ENCODE assay signal across 1 cellular context in the genomic region with DNA sequence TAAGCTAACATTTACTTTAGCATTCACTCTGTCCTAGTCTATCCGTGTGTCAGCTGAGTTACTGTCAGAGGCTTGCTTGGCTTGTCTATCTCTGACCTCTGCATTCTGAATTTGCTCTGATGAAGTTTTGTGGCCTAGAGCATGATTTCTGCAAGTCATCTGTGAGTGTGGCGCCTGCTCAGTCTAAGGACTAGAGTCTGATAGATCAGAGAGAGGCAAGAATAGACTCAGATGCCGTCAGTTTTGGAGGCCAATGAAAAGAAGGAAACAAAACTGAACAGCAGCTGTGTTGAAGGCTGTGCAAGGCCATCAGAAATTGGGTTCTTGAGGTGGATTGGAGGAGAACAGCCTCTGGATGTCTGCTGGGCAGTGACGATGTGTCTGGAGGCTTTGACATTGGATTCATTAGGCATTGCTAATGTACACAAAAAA.
TF ChIP-seq lines count a peak whose summit lies in the region.

No MANE protein-coding gene starts in this region.

TF ChIP-seq in SK-N-SH treated with all-trans-retinoic acid at 6 μM for 48 hours, 23 proteins besides CTCF, POLR2A, EP300 and RAD21 (continued from another document):
- TF ChIP-seq, protein P1, sequence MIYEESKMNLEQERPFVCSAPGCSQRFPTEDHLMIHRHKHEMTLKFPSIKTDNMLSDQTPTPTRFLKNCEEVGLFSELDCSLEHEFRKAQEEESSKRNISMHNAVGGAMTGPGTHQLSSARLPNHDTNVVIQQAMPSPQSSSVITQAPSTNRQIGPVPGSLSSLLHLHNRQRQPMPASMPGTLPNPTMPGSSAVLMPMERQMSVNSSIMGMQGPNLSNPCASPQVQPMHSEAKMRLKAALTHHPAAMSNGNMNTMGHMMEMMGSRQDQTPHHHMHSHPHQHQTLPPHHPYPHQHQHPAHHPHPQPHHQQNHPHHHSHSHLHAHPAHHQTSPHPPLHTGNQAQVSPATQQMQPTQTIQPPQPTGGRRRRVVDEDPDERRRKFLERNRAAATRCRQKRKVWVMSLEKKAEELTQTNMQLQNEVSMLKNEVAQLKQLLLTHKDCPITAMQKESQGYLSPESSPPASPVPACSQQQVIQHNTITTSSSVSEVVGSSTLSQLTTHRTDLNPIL (CRISPR knock-in tag; IDR thresholded peaks at IDR 0.05; ENCODE audit: low read depth) = no peak
- TF ChIP-seq, protein P2, sequence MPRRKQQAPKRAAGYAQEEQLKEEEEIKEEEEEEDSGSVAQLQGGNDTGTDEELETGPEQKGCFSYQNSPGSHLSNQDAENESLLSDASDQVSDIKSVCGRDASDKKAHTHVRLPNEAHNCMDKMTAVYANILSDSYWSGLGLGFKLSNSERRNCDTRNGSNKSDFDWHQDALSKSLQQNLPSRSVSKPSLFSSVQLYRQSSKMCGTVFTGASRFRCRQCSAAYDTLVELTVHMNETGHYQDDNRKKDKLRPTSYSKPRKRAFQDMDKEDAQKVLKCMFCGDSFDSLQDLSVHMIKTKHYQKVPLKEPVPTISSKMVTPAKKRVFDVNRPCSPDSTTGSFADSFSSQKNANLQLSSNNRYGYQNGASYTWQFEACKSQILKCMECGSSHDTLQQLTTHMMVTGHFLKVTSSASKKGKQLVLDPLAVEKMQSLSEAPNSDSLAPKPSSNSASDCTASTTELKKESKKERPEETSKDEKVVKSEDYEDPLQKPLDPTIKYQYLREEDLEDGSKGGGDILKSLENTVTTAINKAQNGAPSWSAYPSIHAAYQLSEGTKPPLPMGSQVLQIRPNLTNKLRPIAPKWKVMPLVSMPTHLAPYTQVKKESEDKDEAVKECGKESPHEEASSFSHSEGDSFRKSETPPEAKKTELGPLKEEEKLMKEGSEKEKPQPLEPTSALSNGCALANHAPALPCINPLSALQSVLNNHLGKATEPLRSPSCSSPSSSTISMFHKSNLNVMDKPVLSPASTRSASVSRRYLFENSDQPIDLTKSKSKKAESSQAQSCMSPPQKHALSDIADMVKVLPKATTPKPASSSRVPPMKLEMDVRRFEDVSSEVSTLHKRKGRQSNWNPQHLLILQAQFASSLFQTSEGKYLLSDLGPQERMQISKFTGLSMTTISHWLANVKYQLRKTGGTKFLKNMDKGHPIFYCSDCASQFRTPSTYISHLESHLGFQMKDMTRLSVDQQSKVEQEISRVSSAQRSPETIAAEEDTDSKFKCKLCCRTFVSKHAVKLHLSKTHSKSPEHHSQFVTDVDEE (CRISPR knock-in tag; IDR thresholded peaks at IDR 0.05) = no peak
- TF ChIP-seq ZNF70 (CRISPR knock-in tag; IDR thresholded peaks at IDR 0.05) (no peak), OSR1 (CRISPR knock-in tag; IDR thresholded peaks at IDR 0.05) (no peak), RARB (CRISPR knock-in tag; IDR thresholded peaks at IDR 0.05) (no peak), ZNF565 (CRISPR knock-in tag; conservative IDR thresholded peaks at IDR 0.05; ENCODE audit: low read depth) (no peak), ARNTL (CRISPR knock-in tag; IDR thresholded peaks at IDR 0.05; ENCODE audit: borderline replicate concordance, low read depth) (no peak)
- TF ChIP-seq, protein P3, sequence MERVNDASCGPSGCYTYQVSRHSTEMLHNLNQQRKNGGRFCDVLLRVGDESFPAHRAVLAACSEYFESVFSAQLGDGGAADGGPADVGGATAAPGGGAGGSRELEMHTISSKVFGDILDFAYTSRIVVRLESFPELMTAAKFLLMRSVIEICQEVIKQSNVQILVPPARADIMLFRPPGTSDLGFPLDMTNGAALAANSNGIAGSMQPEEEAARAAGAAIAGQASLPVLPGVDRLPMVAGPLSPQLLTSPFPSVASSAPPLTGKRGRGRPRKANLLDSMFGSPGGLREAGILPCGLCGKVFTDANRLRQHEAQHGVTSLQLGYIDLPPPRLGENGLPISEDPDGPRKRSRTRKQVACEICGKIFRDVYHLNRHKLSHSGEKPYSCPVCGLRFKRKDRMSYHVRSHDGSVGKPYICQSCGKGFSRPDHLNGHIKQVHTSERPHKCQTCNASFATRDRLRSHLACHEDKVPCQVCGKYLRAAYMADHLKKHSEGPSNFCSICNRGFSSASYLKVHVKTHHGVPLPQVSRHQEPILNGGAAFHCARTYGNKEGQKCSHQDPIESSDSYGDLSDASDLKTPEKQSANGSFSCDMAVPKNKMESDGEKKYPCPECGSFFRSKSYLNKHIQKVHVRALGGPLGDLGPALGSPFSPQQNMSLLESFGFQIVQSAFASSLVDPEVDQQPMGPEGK (CRISPR knock-in tag; IDR thresholded peaks at IDR 0.05; ENCODE audit: borderline replicate concordance) = no peak
